8 cellular contexts compared by ENCODE assay signal in genomic region chr22:40856513-40857308, GRCh38. TPM values are rescaled to one million over a fixed set of nuclear protein-coding genes. Genes with fewer than 3 reads are reported as not detected.
DNase-seq lines count a peak whose midpoint lies in the region; ATAC-seq, FAIRE-seq and TF ChIP-seq lines count a peak whose summit lies in the region.

Gene ST13 (minus strand): TSS chr22:40856639. CDS start chr22:40856540, 99 bp downstream.
Gene XPNPEP3 (plus strand): TSS chr22:40857148. CDS start chr22:40857182, 34 bp downstream.

- peaks cover 7 to 10% of the 10 kb centered on the region in 2 donors for H3K4me1 ChIP-seq in small intestine (ENCODE audit: control insufficient read depth in 2 of 2, insufficient read depth in 1 of 2, low read depth in 1 of 2, low read length in 1 of 2)

- H3K9me3 ChIP-seq in small intestine (ENCODE audit: control insufficient read depth, low read depth), result no peaks in the 10 kb centered on the region

- 0 to 1% (median 0%) methylated on average over 46 to 63 of the region's 63 CpGs for WGBS in small intestine, 3 donors

- H3K4me3 ChIP-seq in WI38 (ENCODE audit: low read depth, low read length), result peak within 1 kb of the TSS; percentile 100
- H3K4me3 ChIP-seq in bronchial epithelial cell (ENCODE audit: low read depth, low read length), result peak within 1 kb of the TSS; percentile 79
- peak within 1 kb of the TSS; percentile 73 to 82 for H3K4me3 ChIP-seq in small intestine (ENCODE audit: low read depth in 1 of 2, low read length in 2 of 2)

- ATAC-seq in GM18907 (IDR thresholded peaks at IDR 0.05; ENCODE audit: unreplicated experiment) (peak; percentile 90), HG03159 (IDR thresholded peaks at IDR 0.05; ENCODE audit: unreplicated experiment) (peak; percentile 89)

- DNase-seq in AG08395 (ENCODE audit: low spot score), result peak; percentile 94
- peak; percentile 93 for DNase-seq in NCI-H2227 treated with DMSO at 0.1 percent for 48 hours (lab: John Stamatoyannopoulos, UW)
- peak; percentile 83 for DNase-seq in bronchial epithelial cell (ENCODE audit: low read depth)
- peak; percentile 95 for DNase-seq in iPS-NIHi11 (ENCODE audit: low spot score)
- peak; percentile 97 for DNase-seq in small intestine

- H3K36me3 ChIP-seq in bronchial epithelial cell (ENCODE audit: control insufficient read depth, insufficient read depth, low read length), result no peaks in the 10 kb centered on the region
- peaks cover 0 to 2% of the 10 kb centered on the region in 2 donors for H3K36me3 ChIP-seq in small intestine (ENCODE audit: control insufficient read depth in 2 of 2, insufficient read depth in 2 of 2, low read length in 2 of 2)

- H3K27ac ChIP-seq in small intestine (ENCODE audit: low read depth in 1 of 2, low read length in 1 of 2), result peak within 1 kb of the TSS; percentile 84 to 99

- FAIRE-seq in bronchial epithelial cell (lab: Jason Lieb, UNC), result no peak
- FAIRE-seq in small intestine (lab: Jason Lieb, UNC), result no peak

- TF ChIP-seq CTCF in WI38 (IDR thresholded peaks at IDR 0.05; ENCODE audit: low read depth, low read length) (0 out of 2 replicates have a peak, but pooled peaks have one; percentile 9), bronchial epithelial cell (IDR thresholded peaks at IDR 0.05; ENCODE audit: insufficient read depth, low read length, severe bottlenecking) (peak; percentile 24)

- H3K27me3 ChIP-seq in bronchial epithelial cell (ENCODE audit: control insufficient read depth, insufficient read depth, low read length) (no peaks in the 10 kb centered on the region), small intestine (ENCODE audit: control insufficient read depth in 2 of 2, insufficient read depth in 2 of 2, low read length in 2 of 2) (no peaks in the 10 kb centered on the region)

RNA-seq across cellular contexts. Expression of gene ST13, which starts in this region (rescaled TPM):
- total RNA-seq in bronchial epithelial cell, result 194 and 205 TPM in 2 replicates
- 100 to 1,000 TPM in 2 of 3 donors, 10 to 100 TPM in 1; 69.6 to 143 (median 112) TPM for polyA plus RNA-seq in small intestine

RNA-seq across cellular contexts. Expression of gene XPNPEP3, which starts in this region (rescaled TPM):
- total RNA-seq in bronchial epithelial cell, result 5.5 and 5.6 TPM in 2 replicates
- 1 to 10 TPM in 2 of 3 donors, under 1 TPM in 1; 0.89 to 4.1 (median 1.1) TPM for polyA plus RNA-seq in small intestine

Comparison
In these comparisons a context has a peak if more than half of its experiments do, and no peak if none do; other contexts are left out.
1. Peak in every context shown above with its lines: DNase-seq, ATAC-seq, H3K4me3 ChIP-seq and H3K27ac ChIP-seq.